In genomic region chr11:65316311-65316978, GRCh38 we compare ENCODE assay signal across 8 cellular contexts. TPM values are rescaled to one million over a fixed set of nuclear protein-coding genes. Genes with fewer than 3 reads are reported as not detected.
DNase-seq lines count a peak whose midpoint lies in the region; ATAC-seq and TF ChIP-seq lines count a peak whose summit lies in the region.

No MANE protein-coding gene starts in this region.

- no peaks in the 10 kb centered on the region for H3K9me2 ChIP-seq in GM23248 (ENCODE audit: insufficient read depth)

- H3K79me2 ChIP-seq in GM23248 (ENCODE audit: insufficient read depth): peaks cover 72% of the 10 kb centered on the region

- 1 to 2% methylated on average over 18 of the region's 18 CpGs for WGBS in GM23248 (ENCODE audit: low coverage in 1 of 2, low lambda C conversion rate in 2 of 2, missing lambda C conversion rate in 2 of 2), 2 experiments

- peaks cover 27% of the 10 kb centered on the region for H3K4me1 ChIP-seq in GM23248 (ENCODE audit: insufficient read depth)

- H3K27ac ChIP-seq in GM23248: peak overlapping the region; percentile 97

- H3K4me3 ChIP-seq in GM23248: peak overlapping the region; percentile 88
- H3K4me3 ChIP-seq in fibroblast of villous mesenchyme (ENCODE audit: low read depth, low read length): peak overlapping the region; percentile 99
- peak overlapping the region; percentile 76 for H3K4me3 ChIP-seq in retinal pigment epithelial cell (ENCODE audit: low read length)

- TF ChIP-seq CTCF in fibroblast of villous mesenchyme (IDR thresholded peaks at IDR 0.05; ENCODE audit: insufficient read depth, low read depth, low read length): no peak
- no peak for TF ChIP-seq CTCF in retinal pigment epithelial cell (conservative IDR thresholded peaks at IDR 0.05; ENCODE audit: low read depth, low read length)

- DNase-seq in GM23248: peak; percentile 100
- peak; percentile 32 for DNase-seq in SKM-1 (lab: John Stamatoyannopoulos, UW; ENCODE audit: unreplicated experiment)
- DNase-seq in fibroblast of villous mesenchyme (ENCODE audit: low read depth): peak; percentile 95
- DNase-seq in retinal pigment epithelial cell (ENCODE audit: low read depth): no peak
- DNase-seq in amygdala (lab: John Stamatoyannopoulos, UW): no peak
- no peak for DNase-seq in NCI-H2081 treated with DMSO at 0.1 percent for 48 hours (lab: John Stamatoyannopoulos, UW)

- H3K36me3 ChIP-seq in GM23248 (ENCODE audit: low read depth): peaks cover 11% of the 10 kb centered on the region; the same call in 1 of the 2 replicates

- H4K20me1 ChIP-seq in GM23248 (ENCODE audit: insufficient read depth): no peaks in the 10 kb centered on the region; the same call in 1 of the 2 replicates

- H3K4me2 ChIP-seq in GM23248 (ENCODE audit: unreplicated experiment): peak overlapping the region; percentile 96

- ATAC-seq in HG03520 (IDR thresholded peaks at IDR 0.05; ENCODE audit: unreplicated experiment) (no peak), HG02852 (IDR thresholded peaks at IDR 0.05; ENCODE audit: unreplicated experiment) (no peak)

- no peaks in the 10 kb centered on the region for H3K27me3 ChIP-seq in GM23248 (replicated peaks; ENCODE audit: insufficient read depth)

- H2AFZ ChIP-seq in GM23248: no peak overlapping the region

- H3F3A ChIP-seq in GM23248 (ENCODE audit: insufficient read depth): peaks cover 36% of the 10 kb centered on the region

- no peaks in the 10 kb centered on the region for H3K9me3 ChIP-seq in GM23248 (ENCODE audit: low read depth)

- peak overlapping the region; percentile 99 for H3K9ac ChIP-seq in GM23248

- in situ Hi-C loops in GM23248 (cut with MboI): no loop called here

RNA-seq across cellular contexts. Expression of gene CDC42EP2, which starts 1.8 kb away (rescaled TPM):
- 32.1 and 32.6 TPM in 2 replicates for total RNA-seq in GM23248 (2014; rRNA removed; shearing (Covaris generic))
- 37.9 and 40.3 TPM in 2 replicates for polyA plus RNA-seq in GM23248 (2016; fragmentation: Nextera tagmentation; extraction: Ambion mirVana)
- 21.3 and 32.8 TPM in 2 replicates for total RNA-seq in fibroblast of villous mesenchyme

RNA-seq across cellular contexts. Expression of gene DPF2, which starts 17.2 kb away (rescaled TPM):
- total RNA-seq in GM23248 (2014; rRNA removed; shearing (Covaris generic)): 27.7 and 30.0 TPM in 2 replicates
- 51.2 and 54.1 TPM in 2 replicates for polyA plus RNA-seq in GM23248 (2016; fragmentation: Nextera tagmentation; extraction: Ambion mirVana)
- 47.0 and 60.9 TPM in 2 replicates for total RNA-seq in fibroblast of villous mesenchyme

RNA-seq across cellular contexts. Expression of gene TIGD3, which starts 38.1 kb away (rescaled TPM):
- not detected in 2 replicates for total RNA-seq in GM23248 (2014; rRNA removed; shearing (Covaris generic))
- polyA plus RNA-seq in GM23248 (2016; fragmentation: Nextera tagmentation; extraction: Ambion mirVana): not detected in 2 replicates
- under 0.01 TPM in 1 of 2 replicates, not detected in the other for total RNA-seq in fibroblast of villous mesenchyme

RNA-seq across cellular contexts. Expression of gene POLA2, which starts 54.7 kb away (rescaled TPM):
- 6.7 and 8.6 TPM in 2 replicates for total RNA-seq in GM23248 (2014; rRNA removed; shearing (Covaris generic))
- 8.7 and 8.9 TPM in 2 replicates for polyA plus RNA-seq in GM23248 (2016; fragmentation: Nextera tagmentation; extraction: Ambion mirVana)
- total RNA-seq in fibroblast of villous mesenchyme: 7.1 and 12.1 TPM in 2 replicates

Comparison
In these comparisons a context has a peak if more than half of its experiments do, and no peak if none do; other contexts are left out.
1. DNase-seq: peak in GM23248 (single experiment), SKM-1 (single experiment) and fibroblast of villous mesenchyme (single experiment); none in retinal pigment epithelial cell (single experiment), amygdala (0 of 56) and NCI-H2081 treated with DMSO at 0.1 percent for 48 hours (single experiment).
2. Peak in every context shown above with its lines, with median percentiles within 50 percentile points of each other: H3K4me3 ChIP-seq.